ENCODE assay signal across 7 cellular contexts in the genomic region with DNA sequence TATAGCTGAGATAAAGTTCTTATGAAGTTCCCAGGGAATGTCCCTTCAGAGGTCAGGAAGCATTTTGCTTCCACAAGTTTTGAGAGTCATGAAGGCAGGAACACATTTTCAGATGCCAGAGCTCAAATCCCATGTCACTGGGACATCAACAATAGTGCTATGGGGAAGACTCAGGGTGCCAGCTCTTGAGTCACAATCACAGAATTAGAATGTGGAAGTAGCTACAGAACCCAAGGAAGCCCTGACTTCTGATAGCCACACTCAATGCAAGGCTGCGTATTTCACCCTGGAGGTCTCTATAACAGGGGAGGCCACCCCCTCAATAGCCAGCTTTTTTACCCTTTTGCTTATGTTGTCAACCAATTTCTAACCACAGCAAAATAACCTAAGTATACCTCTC. TPM values are rescaled to one million over a fixed set of nuclear protein-coding genes. Genes with fewer than 3 reads are reported as not detected.
"Had no signal": no experiment of that assay in that cellular context is flagged by ENCODE, and none has a peak within 500 bp of the region (broad histone marks: within the 10 kb centered on the region; RNA-seq: fewer than 3 reads in every experiment).

No MANE protein-coding gene starts in this region.

RNA-seq across cellular contexts. Expression of a gene that starts 47.8 kb away (rescaled TPM):
- total RNA-seq: GM23248, GM23338, H1, H4, H7, H9, HFFc6 had no signal
- polyA plus RNA-seq: GM23248, GM23338, H1 had no signal
